Comparison of ENCODE assay signal across 4 cellular contexts in genomic region chr7:76838357-76838756, GRCh38.
DNase-seq lines count a peak whose midpoint lies in the region; ATAC-seq, FAIRE-seq and TF ChIP-seq lines count a peak whose summit lies in the region.
"Not testable (repeated sequence)": the region's sequence is repeated elsewhere in the genome, so short reads cannot be mapped to it uniquely, and the experiment has no call there.

No MANE protein-coding gene starts in this region.

- not testable (repeated sequence) for ATAC-seq in K562, HepG2

- TF ChIP-seq EP300 in K562 (IDR thresholded peaks at IDR 0.05; ENCODE audit: low read length); HepG2 (IDR thresholded peaks at IDR 0.05; ENCODE audit: low read depth in 2 of 2, low read length in 2 of 2); HepG2 (CRISPR knock-in tag; IDR thresholded peaks at IDR 0.05; ENCODE audit: borderline replicate concordance): not testable (repeated sequence)

- not testable (repeated sequence) for H3K9me3 ChIP-seq in K562 (replicated peaks; ENCODE audit: control insufficient read depth, insufficient read depth, low read depth, low read length); hepatocyte (ENCODE audit: low read depth); HepG2 (ENCODE audit: low read length)

- TF ChIP-seq RAD21 in K562 (CRISPR knock-in tag; conservative IDR thresholded peaks at IDR 0.05 in 1 of 2, IDR thresholded peaks at IDR 0.05 in 1 of 2); HepG2 (CRISPR knock-in tag; IDR thresholded peaks at IDR 0.05): not testable (repeated sequence)

- TF ChIP-seq POLR2A in H54 (IDR thresholded peaks at IDR 0.05; ENCODE audit: low read depth, low read length); K562 (conservative IDR thresholded peaks at IDR 0.05); HepG2 (IDR thresholded peaks at IDR 0.05; ENCODE audit: insufficient read depth in 1 of 2, low read depth in 2 of 2, low read length in 2 of 2): not testable (repeated sequence)

- peak; percentile 11 for FAIRE-seq in H54 (lab: Jason Lieb, UNC)
- not testable (repeated sequence) for FAIRE-seq in K562 (lab: Jason Lieb, UNC); HepG2 (lab: Jason Lieb, UNC)

- H3K27me3 ChIP-seq in K562 (ENCODE audit: control insufficient read depth in 2 of 2, insufficient read depth in 2 of 2, low read length in 2 of 2); hepatocyte; HepG2 (ENCODE audit: control insufficient read depth in 1 of 2, insufficient read depth in 2 of 2, low read length in 2 of 2): not testable (repeated sequence)

- not testable (repeated sequence) for H4K20me1 ChIP-seq in K562 (replicated peaks; ENCODE audit: control insufficient read depth, insufficient read depth, low read length); hepatocyte (ENCODE audit: insufficient read depth, poor library complexity, severe bottlenecking); HepG2 (ENCODE audit: insufficient read depth, low read length)

- CTCF ChIA-PET in K562 (lab: Yijun Ruan, JAX; ENCODE audit: low intra/inter-chr PET ratio); HepG2 (lab: Yijun Ruan, JAX; ENCODE audit: low intra/inter-chr PET ratio, low total read pairs): not testable (repeated sequence)

- WGBS in K562 (ENCODE audit: insufficient coverage, low coverage, missing lambda C conversion rate): 0% methylated on average over 1 of the region's 1 CpG
- WGBS in hepatocyte (ENCODE audit: low lambda C conversion rate, missing lambda C conversion rate): 81% methylated on average over 1 of the region's 1 CpG
- WGBS in HepG2 (ENCODE audit: low lambda C conversion rate): 3% methylated on average over 1 of the region's 1 CpG

- not testable (repeated sequence) for H3K9me2 ChIP-seq in hepatocyte (replicated peaks; ENCODE audit: insufficient read depth)

- not testable (repeated sequence) for TF ChIP-seq CTCF in K562 (IDR thresholded peaks at IDR 0.05 in 2 of 3, conservative IDR thresholded peaks at IDR 0.05 in 1 of 3; ENCODE audit: insufficient read depth in 2 of 3, low read depth in 1 of 3, low read length in 3 of 3); hepatocyte (IDR thresholded peaks at IDR 0.05; ENCODE audit: poor library complexity); HepG2 (CRISPR knock-in tag; IDR thresholded peaks at IDR 0.05)

- not testable (repeated sequence) for H3K4me1 ChIP-seq in K562 (replicated peaks in 1 of 2; ENCODE audit: control insufficient read depth in 2 of 2, insufficient read depth in 2 of 2, low read length in 2 of 2); hepatocyte (ENCODE audit: insufficient read depth); HepG2 (ENCODE audit: insufficient read depth, low read length)

- H3K27ac ChIP-seq in K562 (ENCODE audit: extremely low read depth, low read depth, low read length); HepG2 (ENCODE audit: extremely low read length, insufficient read depth, low read length): not testable (repeated sequence)
- peak overlapping the region; percentile 68 for H3K27ac ChIP-seq in hepatocyte

- intact Hi-C loops in K562 (cut with micrococcal nuclease); HepG2 (cut with micrococcal nuclease; ENCODE audit: unreplicated experiment): not testable (repeated sequence)

- H3K9ac ChIP-seq in K562 (ENCODE audit: insufficient read depth in 1 of 2, low read depth in 2 of 2, low read length in 2 of 2); HepG2 (ENCODE audit: insufficient read depth, low read depth, low read length): not testable (repeated sequence)

- DNase-seq in H54 (ENCODE audit: insufficient read length, low spot score); K562 (ENCODE audit: extremely low read depth in 1 of 4, low spot score in 3 of 4); hepatocyte (ENCODE audit: low spot score); HepG2 (ENCODE audit: low spot score): not testable (repeated sequence)

- H3K36me3 ChIP-seq in K562 (ENCODE audit: control insufficient read depth, insufficient read depth, low read length); hepatocyte (replicated peaks; ENCODE audit: insufficient read depth, low read depth); HepG2 (replicated peaks in 1 of 2; ENCODE audit: control insufficient read depth in 1 of 2, insufficient read depth in 2 of 2, low read length in 2 of 2): not testable (repeated sequence)

- in situ Hi-C loops in K562 (cut with MboI); HepG2 (cut with HindIII; ENCODE audit: extremely low pct_ligation_motif_present, low pct_unique_long_range_greater_than_20kb): not testable (repeated sequence)

- H2AFZ ChIP-seq in K562 (ENCODE audit: low read depth, low read length); hepatocyte; HepG2 (ENCODE audit: low read length): not testable (repeated sequence)

- not testable (repeated sequence) for H3K4me3 ChIP-seq in K562; hepatocyte; HepG2 (replicated peaks in 1 of 3; ENCODE audit: insufficient read depth in 1 of 3, low read depth in 2 of 3, low read length in 3 of 3)

- not testable (repeated sequence) for H3K9me1 ChIP-seq in K562 (ENCODE audit: control insufficient read depth, insufficient read depth, low read length)

- BruUV-seq in K562 (replicated peaks; lab: Mats Ljungman, UMichigan); HepG2 (replicated peaks; lab: Mats Ljungman, UMichigan): not testable (repeated sequence)

- POLR2A ChIA-PET in K562 (lab: Yijun Ruan, JAX); HepG2 (lab: Yijun Ruan, JAX): not testable (repeated sequence)

- not testable (repeated sequence) for H3K79me2 ChIP-seq in K562 (ENCODE audit: control insufficient read depth, insufficient read depth, low read length); hepatocyte; HepG2 (ENCODE audit: insufficient read depth, low read length)

- not testable (repeated sequence) for H3K4me2 ChIP-seq in K562 (ENCODE audit: insufficient read depth, low read length); hepatocyte; HepG2 (ENCODE audit: low read depth, low read length)

TF ChIP-seq in K562, 482 proteins besides CTCF, POLR2A, EP300 and RAD21:
- TF ChIP-seq ZNF316 (IDR thresholded peaks at IDR 0.05) (peak; percentile 86), MAFF (IDR thresholded peaks at IDR 0.05; ENCODE audit: low read length) (peak; percentile 37; the same call in 1 of the 2 replicates), MAFK (IDR thresholded peaks at IDR 0.05; ENCODE audit: low read length) (peak; percentile 62), C11orf30 (IDR thresholded peaks at IDR 0.05; ENCODE audit: low read depth) (peak; percentile 76; the same call in 1 of the 2 replicates), MAFG (tag; conservative IDR thresholded peaks at IDR 0.05) (peak; percentile 73)

TF ChIP-seq in HepG2, 621 proteins besides CTCF, POLR2A, EP300 and RAD21:
- TF ChIP-seq MAFK (conservative IDR thresholded peaks at IDR 0.05 in 1 of 2, IDR thresholded peaks at IDR 0.05 in 1 of 2; ENCODE audit: low read length in 2 of 2): peak; percentile 50 to 77; a peak in 3 of 4 replicates
- peak; percentile 65 for TF ChIP-seq MAFF (IDR thresholded peaks at IDR 0.05; ENCODE audit: low read depth, low read length)
